17 cellular contexts compared by ENCODE assay signal in genomic region chr2:190513877-190514276, GRCh38. TPM values are rescaled to one million over a fixed set of nuclear protein-coding genes. Genes with fewer than 3 reads are reported as not detected.
DNase-seq lines count a peak whose midpoint lies in the region; ATAC-seq, FAIRE-seq and TF ChIP-seq lines count a peak whose summit lies in the region.
"Had no signal": no experiment of that assay in that cellular context is flagged by ENCODE, and none has a peak within 500 bp of the region (broad histone marks: within the 10 kb centered on the region; RNA-seq: fewer than 3 reads in every experiment).

No MANE protein-coding gene starts in this region.

- DNase-seq in activated naive CD4-positive, alpha-beta T cell treated with anti-CD3 and anti-CD28 coated beads, Interleukin-2, amount 10 ng/mL, durations not matched to agents 7 days and 5 days = no peak
- DNase-seq in GM06990 (ENCODE audit: extremely low read depth, insufficient read length) (peak; percentile 33), GM12878 (ENCODE audit: low read depth, low spot score) (no peak), pons (ENCODE audit: low spot score) (no peak), Karpas-422 (no peak)
- DNase-seq in stimulated activated naive B cell treated with anti-CD40 and anti-IgM and Interleukin-4, amounts not matched to agents 10 μg/mL and 1 μg/mL and 100 μg/mL, for 72 hours = no peak
- DNase-seq: BE2C; CD8-positive, alpha-beta T cell; COR-L47; DMS53; GF-D8; H7; IMR-90 had no signal

- H3K9me2 ChIP-seq in Karpas-422 (replicated peaks; ENCODE audit: insufficient read depth, low read length) = no peaks in the 10 kb centered on the region

- no TSS peak for BruUV-seq in GM12878 (replicated peaks; lab: Mats Ljungman, UMichigan)

- H3K36me3 Mint-ChIP-seq in activated naive CD4-positive, alpha-beta T cell treated with anti-CD3 and anti-CD28 coated beads, Interleukin-2, amount 50 U/mL, for 24 hours = peaks cover 4% of the 10 kb centered on the region
- H3K36me3 Mint-ChIP-seq in activated naive CD4-positive, alpha-beta T cell treated with anti-CD3 and anti-CD28 coated beads, Interleukin-2, amount 10 ng/mL, durations not matched to agents 7 days and 5 days = peaks cover 56% of the 10 kb centered on the region
- H3K36me3 Mint-ChIP-seq in stimulated activated naive B cell treated with anti-CD40 and anti-IgM and Interleukin-4, amounts not matched to agents 10 μg/mL and 1 μg/mL and 100 μg/mL, for 72 hours = peaks cover 5 to 21% of the 10 kb centered on the region in 2 donors

- H3K27ac Mint-ChIP-seq in activated naive CD4-positive, alpha-beta T cell treated with anti-CD3 and anti-CD28 coated beads, Interleukin-2, amount 50 U/mL, for 24 hours = peak overlapping the region; percentile 59
- no peak overlapping the region for H3K27ac Mint-ChIP-seq in activated naive CD4-positive, alpha-beta T cell treated with anti-CD3 and anti-CD28 coated beads, Interleukin-2, amount 10 ng/mL, durations not matched to agents 7 days and 5 days
- H3K27ac Mint-ChIP-seq in stimulated activated naive B cell treated with anti-CD40 and anti-IgM and Interleukin-4, amounts not matched to agents 10 μg/mL and 1 μg/mL and 100 μg/mL, for 72 hours = peak overlapping the region; percentile 2
- H3K27ac Mint-ChIP-seq: CD8-positive, alpha-beta T cell; GM23338 had no signal

- intact Hi-C loops in GM12878 (cut with micrococcal nuclease; ENCODE audit: unreplicated experiment) = no loop called here

- SMC1A ChIA-PET in GM12878 (lab: Charles Lee; ENCODE audit: uncharacterized antibody, unreplicated experiment) = interaction anchor here (0.7 to 8.4 kb wide), 9 partner anchors 16 to 291 kb away, joined by 3 to 65 read pairs (median 3); no protein-coding TSS in a partner anchor

- POLR2A ChIA-PET in GM12878 (lab: Charles Lee) = interaction anchor here (0.8 kb wide), 1 partner anchor 23 kb away, joined by 3 read pairs; no protein-coding TSS in a partner anchor

- H3K27me3 ChIP-seq in GM06990 (replicated peaks; ENCODE audit: control insufficient read depth, insufficient read depth, low read length) = no peaks in the 10 kb centered on the region
- no peaks in the 10 kb centered on the region for H3K27me3 ChIP-seq in GM12878 (replicated peaks in 1 of 2; ENCODE audit: control insufficient read depth in 2 of 2, insufficient read depth in 2 of 2, low read length in 1 of 2)
- no peaks in the 10 kb centered on the region for H3K27me3 ChIP-seq in Karpas-422 (ENCODE audit: low read length)
- H3K27me3 ChIP-seq: BE2C had no signal

- H3K4me2 ChIP-seq in GM12878 (ENCODE audit: control insufficient read depth, insufficient read depth) (no peak overlapping the region), Karpas-422 (ENCODE audit: low read depth, low read length, poor library complexity, severe bottlenecking) (no peak overlapping the region)
- H3K4me2 ChIP-seq: A549, GM23338 had no signal

- CTCF ChIA-PET in activated naive CD4-positive, alpha-beta T cell treated with anti-CD3 and anti-CD28 coated beads, Interleukin-2, amount 10 ng/mL, durations not matched to agents 7 days and 5 days (lab: Charles Lee) = interaction anchor here (0.7 to 1.1 kb wide), 2 partner anchors 101 to 107 kb away, joined by 3 read pairs; no protein-coding TSS in a partner anchor
- CTCF ChIA-PET in GM12878 (lab: Yijun Ruan, JAX) = interaction anchor here (0.9 to 4.8 kb wide), 4 partner anchors 137 to 287 kb away, joined by 3 to 33 read pairs (median 9); no protein-coding TSS in a partner anchor

- TF ChIP-seq POLR2A in GM12878 (IDR thresholded peaks at IDR 0.05; ENCODE audit: low read depth, low read length) = no peak

- H2AFZ ChIP-seq in GM12878 (ENCODE audit: control insufficient read depth, low read depth, low read length) (no peak overlapping the region), Karpas-422 (ENCODE audit: low read length) (no peak overlapping the region)
- H2AFZ ChIP-seq: GM23338 had no signal

- no peak for TF ChIP-seq RAD21 in GM12878 (IDR thresholded peaks at IDR 0.05; ENCODE audit: insufficient read depth, low read depth, low read length)

- FAIRE-seq in GM12878 (lab: Jason Lieb, UNC) = no peak
- FAIRE-seq: A549 had no signal

- peaks cover 46% of the 10 kb centered on the region for H3K4me1 Mint-ChIP-seq in activated naive CD4-positive, alpha-beta T cell treated with anti-CD3 and anti-CD28 coated beads, Interleukin-2, amount 50 U/mL, for 24 hours
- peaks cover 30% of the 10 kb centered on the region for H3K4me1 Mint-ChIP-seq in activated naive CD4-positive, alpha-beta T cell treated with anti-CD3 and anti-CD28 coated beads, Interleukin-2, amount 10 ng/mL, durations not matched to agents 7 days and 5 days
- peaks cover 2 to 11% of the 10 kb centered on the region in 2 donors for H3K4me1 Mint-ChIP-seq in stimulated activated naive B cell treated with anti-CD40 and anti-IgM and Interleukin-4, amounts not matched to agents 10 μg/mL and 1 μg/mL and 100 μg/mL, for 72 hours
- H3K4me1 Mint-ChIP-seq: GM23338 had no signal

- no peaks in the 10 kb centered on the region for H3K9me3 Mint-ChIP-seq in activated naive CD4-positive, alpha-beta T cell treated with anti-CD3 and anti-CD28 coated beads, Interleukin-2, amount 50 U/mL, for 24 hours
- no peaks in the 10 kb centered on the region for H3K9me3 Mint-ChIP-seq in activated naive CD4-positive, alpha-beta T cell treated with anti-CD3 and anti-CD28 coated beads, Interleukin-2, amount 10 ng/mL, durations not matched to agents 7 days and 5 days
- no peaks in the 10 kb centered on the region for H3K9me3 Mint-ChIP-seq in stimulated activated naive B cell treated with anti-CD40 and anti-IgM and Interleukin-4, amounts not matched to agents 10 μg/mL and 1 μg/mL and 100 μg/mL, for 72 hours
- H3K9me3 Mint-ChIP-seq: CD8-positive, alpha-beta T cell; GM23338 had no signal

- H3K9ac ChIP-seq in GM12878 (ENCODE audit: control insufficient read depth, insufficient read depth, low read length) (no peak overlapping the region), Karpas-422 (ENCODE audit: low read length) (no peak overlapping the region)

- no peak overlapping the region for H3K27ac ChIP-seq in GM12878 (ENCODE audit: control insufficient read depth, insufficient read depth)
- H3K27ac ChIP-seq in Karpas-422 (ENCODE audit: low read length) = no peak overlapping the region
- H3K27ac ChIP-seq: A549, C4-2B had no signal

- H3K9me3 ChIP-seq in GM12878 (replicated peaks; ENCODE audit: control insufficient read depth, insufficient read depth, low read length) (no peaks in the 10 kb centered on the region), Karpas-422 (ENCODE audit: low read length) (no peaks in the 10 kb centered on the region)
- H3K9me3 ChIP-seq: A549, BE2C had no signal

- H3K27me3 Mint-ChIP-seq in activated naive CD4-positive, alpha-beta T cell treated with anti-CD3 and anti-CD28 coated beads, Interleukin-2, amount 50 U/mL, for 24 hours = no peaks in the 10 kb centered on the region
- H3K27me3 Mint-ChIP-seq in activated naive CD4-positive, alpha-beta T cell treated with anti-CD3 and anti-CD28 coated beads, Interleukin-2, amount 10 ng/mL, durations not matched to agents 7 days and 5 days = no peaks in the 10 kb centered on the region
- no peaks in the 10 kb centered on the region for H3K27me3 Mint-ChIP-seq in stimulated activated naive B cell treated with anti-CD40 and anti-IgM and Interleukin-4, amounts not matched to agents 10 μg/mL and 1 μg/mL and 100 μg/mL, for 72 hours

- TF ChIP-seq EP300 in GM12878 (IDR thresholded peaks at IDR 0.05; ENCODE audit: borderline replicate concordance in 1 of 2, control insufficient read depth in 1 of 2, low read depth in 2 of 2, low read length in 2 of 2) = no peak

- H3K79me2 ChIP-seq in GM12878 (ENCODE audit: control insufficient read depth, insufficient read depth, low read length) (no peaks in the 10 kb centered on the region), Karpas-422 (ENCODE audit: low read length) (no peaks in the 10 kb centered on the region)

- H4K20me1 ChIP-seq in GM12878 (ENCODE audit: control insufficient read depth, insufficient read depth) (no peaks in the 10 kb centered on the region), Karpas-422 (ENCODE audit: insufficient read depth, low read depth, low read length) (no peaks in the 10 kb centered on the region)

- H3K4me1 ChIP-seq in GM12878 (ENCODE audit: control insufficient read depth, insufficient read depth, low read length) (peaks cover 7% of the 10 kb centered on the region), Karpas-422 (ENCODE audit: low read length) (peaks cover 10% of the 10 kb centered on the region)

- H3K36me3 ChIP-seq in GM06990 (ENCODE audit: control insufficient read depth, insufficient read depth, low read length) = peaks cover 4% of the 10 kb centered on the region; the same call in 1 of the 2 replicates
- H3K36me3 ChIP-seq in GM12878 (ENCODE audit: control insufficient read depth in 2 of 2, insufficient read depth in 2 of 2, low read length in 1 of 2) = peaks cover 2 to 11% of the 10 kb centered on the region in 2 experiments
- H3K36me3 ChIP-seq in Karpas-422 (ENCODE audit: insufficient read depth, low read length) = peaks cover 36% of the 10 kb centered on the region; the same call in 1 of the 2 replicates
- H3K36me3 ChIP-seq: BE2C had no signal

- H3K4me3 ChIP-seq in GM06990 (replicated peaks; ENCODE audit: low read depth, low read length) (no peak overlapping the region), GM12878 (no peak overlapping the region), Karpas-422 (ENCODE audit: low read length) (no peak overlapping the region)
- H3K4me3 ChIP-seq: A549, GM23338 had no signal

- no peak overlapping the region for H3K4me3 Mint-ChIP-seq in activated naive CD4-positive, alpha-beta T cell treated with anti-CD3 and anti-CD28 coated beads, Interleukin-2, amount 50 U/mL, for 24 hours
- H3K4me3 Mint-ChIP-seq in activated naive CD4-positive, alpha-beta T cell treated with anti-CD3 and anti-CD28 coated beads, Interleukin-2, amount 10 ng/mL, durations not matched to agents 7 days and 5 days = no peak overlapping the region
- no peak overlapping the region for H3K4me3 Mint-ChIP-seq in stimulated activated naive B cell treated with anti-CD40 and anti-IgM and Interleukin-4, amounts not matched to agents 10 μg/mL and 1 μg/mL and 100 μg/mL, for 72 hours
- H3K4me3 Mint-ChIP-seq: CD8-positive, alpha-beta T cell; GM23338 had no signal

- TF ChIP-seq CTCF in GM06990 (IDR thresholded peaks at IDR 0.05; ENCODE audit: insufficient read depth, low read length, poor library complexity, severe bottlenecking) (no peak), GM12878 (IDR thresholded peaks at IDR 0.05 in 2 of 3, conservative IDR thresholded peaks at IDR 0.05 in 1 of 3; ENCODE audit: control insufficient read depth in 2 of 3, extremely low read depth in 1 of 3, insufficient read depth in 1 of 3, low read depth in 3 of 3, low read length in 3 of 3) (no peak)

- WGBS in GM12878 (ENCODE audit: insufficient coverage, insufficient replicate concordance, low lambda C conversion rate, missing lambda C conversion rate) = 46% methylated on average over 2 of the region's 2 CpGs

- RAD21 ChIA-PET in GM12878 (lab: Charles Lee; ENCODE audit: unreplicated experiment) = interaction anchor here (0.6 to 2.8 kb wide), 7 partner anchors 13 to 165 kb away, joined by 3 to 25 read pairs (median 3); no protein-coding TSS in a partner anchor

- in situ Hi-C loops in GM12878 (cut with MboI) = no loop called here

- 0 out of 3 replicates have a peak, but pooled peaks have one; percentile 15 for ATAC-seq in GM12878
- no peak for ATAC-seq in stimulated activated naive B cell treated with anti-CD40 and anti-IgM and Interleukin-4, amounts not matched to agents 10 μg/mL and 1 μg/mL and 100 μg/mL, for 72 hours (replicated peaks)
- ATAC-seq: A549; CD8-positive, alpha-beta T cell; GM23338 had no signal

RNA-seq across cellular contexts. Expression of gene NEMP2, which starts 20.6 kb away (rescaled TPM):
- total RNA-seq in GM12878 (2013; cell fraction: nucleolus; rRNA removed) = 35.7 and 37.8 TPM in 2 replicates
- total RNA-seq in GM12878 (2014; rRNA removed) (7.9 and 12.6 TPM in 2 replicates), GM12878 (2014; rRNA removed; fragmentation: Illumina TruSeq; extraction: Trizol) (8.3 and 11.6 TPM in 2 replicates), GM12878 (2021) (10.4 and 12.6 TPM in 2 replicates)
- polyA plus RNA-seq in GM12878 (2011; ENCODE audit: low read depth) = 3.2 TPM
- polyA plus RNA-seq in GM12878 (2011; rRNA removed) (12.9 and 19.0 TPM in 2 replicates), GM12878 (2014; fragmentation: Illumina TruSeq; extraction: Trizol) (7.6 and 9.7 TPM in 2 replicates), GM12878 (2014; fragmentation: Nextera tagmentation; extraction: Ambion mirVana) (1 to 10 TPM; 2.3 to 3.6 TPM), GM12878 (2014; rRNA removed) (6.5 and 7.0 TPM in 2 replicates), GM12878 (2016; fragmentation: Nextera tagmentation; extraction: Ambion mirVana) (10 to 100 TPM; 12.5 to 14.0 TPM)
- 6.1 and 6.5 TPM in 2 replicates for polyA plus RNA-seq in GM12878 (2011; cell fraction: cytosol; rRNA removed)
- 7.3 and 9.0 TPM in 2 replicates for polyA plus RNA-seq in GM12878 (2011; cell fraction: nucleus; rRNA removed)
- polyA plus RNA-seq in GM12878 (2012) = 4.9 and 7.1 TPM in 2 replicates
- polyA minus RNA-seq in GM12878 (2011; rRNA and poly(A)+ RNA removed) = 22.3 and 31.5 TPM in 2 replicates
- 7.4 and 10.7 TPM in 2 replicates for polyA minus RNA-seq in GM12878 (2011; cell fraction: cytosol; rRNA and poly(A)+ RNA removed)
- 33.4 and 44.8 TPM in 2 replicates for polyA minus RNA-seq in GM12878 (2011; cell fraction: nucleus; rRNA and poly(A)+ RNA removed)
- 10.6 and 11.1 TPM in 2 replicates for total RNA-seq in Karpas-422 (2014; rRNA removed; shearing (Covaris generic); ENCODE audit: low replicate concordance)
